1 cellular context compared by ENCODE assay signal in the genomic region with DNA sequence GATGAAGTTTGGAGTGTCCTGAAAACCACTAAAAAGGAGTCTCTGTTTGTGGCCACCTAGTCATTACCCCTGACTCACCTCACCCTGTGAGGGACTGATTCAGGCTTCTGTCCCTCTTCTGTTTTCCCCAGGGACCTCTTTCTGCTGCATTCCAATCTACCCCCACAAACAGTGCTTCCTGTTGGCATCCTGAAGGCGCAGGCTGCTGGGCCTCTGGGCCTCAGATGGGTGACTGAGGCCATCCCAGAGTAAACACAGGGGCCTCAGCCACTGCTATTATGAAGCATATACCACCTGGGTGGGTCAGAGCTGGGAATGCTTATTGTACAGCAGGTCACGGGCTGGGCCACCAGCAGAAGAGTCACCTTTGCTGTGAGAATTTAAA.
TF ChIP-seq lines count a peak whose summit lies in the region.

No MANE protein-coding gene starts in this region.

TF ChIP-seq in HepG2, 621 proteins besides CTCF, POLR2A, EP300 and RAD21 (continued from another document):
- TF ChIP-seq FOXP1 (IDR thresholded peaks at IDR 0.05): no peak
- TF ChIP-seq FOXP1 (CRISPR knock-in tag; IDR thresholded peaks at IDR 0.05): peak; percentile 54
- TF ChIP-seq NCOA5 (CRISPR knock-in tag; IDR thresholded peaks at IDR 0.05): no peak
- no peak for TF ChIP-seq SOX6 (IDR thresholded peaks at IDR 0.05)
- TF ChIP-seq SOX6 (CRISPR knock-in tag; IDR thresholded peaks at IDR 0.05): peak; percentile 49; the same call in 1 of the 2 replicates
- peak in 1 of 2 experiments; percentile 19; a peak in 1 of 4 replicates for TF ChIP-seq NR2F1 (CRISPR knock-in tag; IDR thresholded peaks at IDR 0.05)
- TF ChIP-seq SMC3 (IDR thresholded peaks at IDR 0.05; ENCODE audit: low read length): no peak
- TF ChIP-seq SP5 (CRISPR knock-in tag; IDR thresholded peaks at IDR 0.05; ENCODE audit: borderline replicate concordance, low read depth): peak; percentile 15; the same call in 1 of the 2 replicates
- TF ChIP-seq GATAD2A (CRISPR knock-in tag; IDR thresholded peaks at IDR 0.05): peak; percentile 63
- TF ChIP-seq SALL1 (CRISPR knock-in tag; IDR thresholded peaks at IDR 0.05): peak; percentile 48; the same call in 1 of the 2 replicates
- 0 out of 2 replicates have a peak, but pooled peaks have one; percentile 50 for TF ChIP-seq NR2F6 (IDR thresholded peaks at IDR 0.05)
- TF ChIP-seq NR2F6 (CRISPR knock-in tag; IDR thresholded peaks at IDR 0.05): no peak
- peak; percentile 15; the same call in 1 of the 2 replicates for TF ChIP-seq ZFY (CRISPR knock-in tag; IDR thresholded peaks at IDR 0.05)
- no peak for TF ChIP-seq THRA (CRISPR knock-in tag; IDR thresholded peaks at IDR 0.05; ENCODE audit: borderline replicate concordance)
- TF ChIP-seq ZC3H13 (CRISPR knock-in tag; IDR thresholded peaks at IDR 0.05): no peak
- no peak for TF ChIP-seq NFKBIZ (CRISPR knock-in tag; IDR thresholded peaks at IDR 0.05)
- TF ChIP-seq FOXA1 (IDR thresholded peaks at IDR 0.05): no peak
- TF ChIP-seq FOXA1 (CRISPR knock-in tag; IDR thresholded peaks at IDR 0.05): peak; percentile 77
- TF ChIP-seq ZNF619 (CRISPR knock-in tag; IDR thresholded peaks at IDR 0.05): no peak
- TF ChIP-seq, protein P1, sequence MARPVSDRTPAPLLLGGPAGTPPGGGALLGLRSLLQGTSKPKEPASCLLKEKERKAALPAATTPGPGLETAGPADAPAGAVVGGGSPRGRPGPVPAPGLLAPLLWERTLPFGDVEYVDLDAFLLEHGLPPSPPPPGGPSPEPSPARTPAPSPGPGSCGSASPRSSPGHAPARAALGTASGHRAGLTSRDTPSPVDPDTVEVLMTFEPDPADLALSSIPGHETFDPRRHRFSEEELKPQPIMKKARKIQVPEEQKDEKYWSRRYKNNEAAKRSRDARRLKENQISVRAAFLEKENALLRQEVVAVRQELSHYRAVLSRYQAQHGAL (CRISPR knock-in tag; IDR thresholded peaks at IDR 0.05; ENCODE audit: not compliant biosample characterization): no peak
- TF ChIP-seq KDM6A (CRISPR knock-in tag; IDR thresholded peaks at IDR 0.05; ENCODE audit: low read depth): 0 out of 2 replicates have a peak, but pooled peaks have one; percentile 27
